7 cellular contexts compared by ENCODE assay signal in the genomic region with DNA sequence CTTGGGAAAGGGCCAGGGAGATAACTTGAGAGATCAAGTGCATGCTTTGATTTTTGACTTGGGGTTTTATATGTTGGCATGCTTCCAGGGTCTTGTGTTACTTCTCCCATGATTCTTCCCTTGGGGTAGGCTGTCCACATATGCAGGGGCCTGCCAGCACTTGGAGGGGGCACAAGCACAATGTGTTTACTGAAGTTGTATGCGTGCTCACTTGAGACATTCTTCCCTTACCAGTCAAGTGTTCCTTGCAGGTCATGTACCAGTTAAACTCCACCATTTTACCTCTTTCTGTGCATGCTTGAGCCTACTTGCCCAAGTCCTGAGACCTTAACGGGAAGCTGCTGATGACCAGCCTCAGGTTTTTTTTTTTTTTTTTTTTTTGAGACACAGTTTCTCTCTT.
"Had no signal": no experiment of that assay in that cellular context is flagged by ENCODE, and none has a peak within 500 bp of the region (broad histone marks: within the 10 kb centered on the region; RNA-seq: fewer than 3 reads in every experiment).

No MANE protein-coding gene starts in this region.

- H3K27ac ChIP-seq: HL-60 had no signal

- H3K27ac Mint-ChIP-seq: IgD-negative memory B cell had no signal

- H3K4me3 Mint-ChIP-seq: IgD-negative memory B cell had no signal

- H3K4me1 Mint-ChIP-seq: IgD-negative memory B cell had no signal

- DNase-seq: IMR-90, KBM-7, KG1 had no signal

- ATAC-seq: HepG2, K562 had no signal

- H3K27me3 Mint-ChIP-seq: IgD-negative memory B cell had no signal

- H3K4me3 ChIP-seq: K562 had no signal
